In the genomic region with DNA sequence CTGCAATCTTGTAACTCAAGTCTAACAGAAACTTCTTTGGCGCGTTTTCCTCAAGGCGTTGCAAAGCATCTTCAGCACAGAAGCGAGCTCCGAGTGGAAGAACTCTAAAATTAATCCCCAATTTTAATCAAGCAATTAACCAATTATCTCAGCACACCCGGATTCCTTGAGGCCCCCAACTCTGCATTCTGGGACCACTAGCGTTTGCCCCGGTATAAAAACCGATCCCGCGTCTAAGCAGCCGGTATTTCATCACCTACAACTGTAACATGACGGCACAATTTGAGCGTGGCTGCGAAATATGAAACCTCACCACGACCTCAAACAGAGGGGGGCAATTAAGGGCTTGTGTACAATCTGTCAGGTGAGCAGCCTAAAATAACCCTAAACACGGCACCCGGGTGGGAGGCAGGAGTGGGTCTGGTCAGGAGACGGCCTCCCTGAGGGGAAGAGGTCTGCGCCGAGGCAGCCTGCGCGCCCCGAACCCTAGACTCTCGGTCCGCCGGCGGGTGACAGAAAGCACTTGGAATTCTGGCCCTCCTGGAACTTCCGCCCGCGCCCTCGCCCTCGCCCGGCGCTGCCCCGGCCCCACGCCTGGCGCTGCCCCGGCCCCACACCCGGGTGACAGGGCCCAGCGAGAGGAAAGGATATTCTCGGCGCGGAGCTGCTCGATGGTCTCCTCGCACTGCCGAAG, we compare ENCODE assay signal across 8 cellular contexts.
DNase-seq lines count a peak whose midpoint lies in the region; ATAC-seq lines count a peak whose summit lies in the region.

No MANE protein-coding gene starts in this region.

- H3K4me1 Mint-ChIP-seq in memory B cell = peaks cover 18% of the 10 kb centered on the region

- no peaks in the 10 kb centered on the region for H3K27me3 ChIP-seq in ACC112 (ENCODE audit: insufficient read depth, low read length)

- peak overlapping the region; percentile 98 for H3K27ac ChIP-seq in ACC112 (ENCODE audit: low read depth, low read length)

- peak overlapping the region; percentile 96 for H3K4me3 Mint-ChIP-seq in memory B cell

- peaks cover 45% of the 10 kb centered on the region for H3K79me2 ChIP-seq in ACC112 (ENCODE audit: control insufficient read depth, insufficient read depth, low read length, unreplicated experiment)

- H2AFZ ChIP-seq in ACC112 (ENCODE audit: low read length, unreplicated experiment) = peak overlapping the region; percentile 91

- peak overlapping the region; percentile 87 for H3K27ac Mint-ChIP-seq in memory B cell

- H3K27me3 Mint-ChIP-seq in memory B cell = no peaks in the 10 kb centered on the region

- H3K36me3 ChIP-seq in ACC112 (ENCODE audit: insufficient read depth, low read length) = peaks cover 20% of the 10 kb centered on the region

- peaks cover 12% of the 10 kb centered on the region for H3K4me1 ChIP-seq in ACC112 (ENCODE audit: control insufficient read depth, insufficient read depth, low read length, unreplicated experiment)

- H3K36me3 Mint-ChIP-seq in memory B cell = peaks cover 3% of the 10 kb centered on the region

- ATAC-seq in GM18909 (IDR thresholded peaks at IDR 0.05; ENCODE audit: poor library complexity, unreplicated experiment) (peak; percentile 26), HG03159 (IDR thresholded peaks at IDR 0.05; ENCODE audit: unreplicated experiment) (peak; percentile 11), memory B cell (ENCODE audit: low read depth) (peak; percentile 6)

- no peaks in the 10 kb centered on the region for H3K9me3 Mint-ChIP-seq in memory B cell

- H3K4me3 ChIP-seq in ACC112 (ENCODE audit: low read depth, low read length) = peak overlapping the region; percentile 100

- DNase-seq in NCI-H345 treated with DMSO at 0.1 percent for 48 hours (lab: John Stamatoyannopoulos, UW; ENCODE audit: unreplicated experiment) (peak; percentile 7), memory B cell (ENCODE audit: low spot score in 2 of 2) (peak in 1 of 2 donors; percentile 35)
- peak; percentile 17 to 26 for DNase-seq in activated CD4-positive, alpha-beta T cell treated with anti-CD3 and anti-CD28 coated beads, Interleukin-2, amount 50 U/mL, for 4 hours
- DNase-seq in effector CD8-positive, alpha-beta T cell (lab: John Stamatoyannopoulos, UW) = peak; percentile 16
- DNase-seq in stimulated activated CD8-positive, alpha-beta memory T cell treated with anti-CD3 and anti-CD28 coated beads, Interleukin-4, amount 100 ng/mL, for 48 hours = peak; percentile 60
